In the genomic region with DNA sequence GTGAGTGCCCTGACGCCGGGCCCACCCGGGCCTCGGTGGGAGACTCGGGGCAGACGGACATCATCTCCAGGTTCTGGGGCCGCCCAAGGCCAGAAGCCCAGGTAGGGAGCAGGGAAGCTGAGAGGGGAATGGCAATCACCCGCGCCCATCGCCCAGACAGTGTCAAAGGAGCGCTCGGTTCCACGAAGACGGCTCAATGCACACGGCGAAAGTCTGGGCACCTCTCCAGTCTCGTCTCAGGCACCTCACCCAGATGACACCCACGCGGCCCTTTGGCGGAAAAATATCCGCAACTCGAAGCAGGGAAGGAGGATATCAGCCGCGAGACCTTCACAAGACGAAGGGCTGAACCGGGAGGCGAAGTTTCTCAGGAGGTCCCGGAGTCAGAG, we compare ENCODE assay signal across 8 cellular contexts. TPM values are rescaled to one million over a fixed set of nuclear protein-coding genes. Genes with fewer than 3 reads are reported as not detected.
DNase-seq lines count a peak whose midpoint lies in the region; ATAC-seq and TF ChIP-seq lines count a peak whose summit lies in the region.

No MANE protein-coding gene starts in this region.

- H3K4me2 ChIP-seq in fibroblast of lung (ENCODE audit: extremely low read depth, insufficient read depth, low read length) = peak overlapping the region; percentile 81
- peak overlapping the region; percentile 90 for H3K4me2 ChIP-seq in osteoblast (ENCODE audit: insufficient read depth, low read length)

- H3K9me3 ChIP-seq in fibroblast of lung (ENCODE audit: control insufficient read depth, insufficient read depth, low read depth, low read length) (no peaks in the 10 kb centered on the region), osteoblast (ENCODE audit: low read depth, low read length) (no peaks in the 10 kb centered on the region)

- no peaks in the 10 kb centered on the region for H3K9me3 Mint-ChIP-seq in activated CD4-positive, alpha-beta T cell treated with anti-CD3 and anti-CD28 coated beads, Interleukin-2, amount 10 ng/mL, durations not matched to agents 24 days and 14 days

- peak overlapping the region; percentile 88 for H3K4me3 Mint-ChIP-seq in activated CD4-positive, alpha-beta T cell treated with anti-CD3 and anti-CD28 coated beads, Interleukin-2, amount 10 ng/mL, durations not matched to agents 24 days and 14 days

- peak overlapping the region; percentile 26 for H3K27ac Mint-ChIP-seq in activated CD4-positive, alpha-beta T cell treated with anti-CD3 and anti-CD28 coated beads, Interleukin-2, amount 10 ng/mL, durations not matched to agents 24 days and 14 days

- peak overlapping the region; percentile 43 to 64 (median 56) for H3K4me3 ChIP-seq in fibroblast of lung (replicated peaks in 1 of 4; ENCODE audit: control extremely low read depth in 1 of 4, insufficient read depth in 1 of 4, low read depth in 3 of 4, low read length in 4 of 4)
- H3K4me3 ChIP-seq in osteoblast (ENCODE audit: insufficient read depth, low read length) = peak overlapping the region; percentile 74

- no peaks in the 10 kb centered on the region for H3K36me3 Mint-ChIP-seq in activated CD4-positive, alpha-beta T cell treated with anti-CD3 and anti-CD28 coated beads, Interleukin-2, amount 10 ng/mL, durations not matched to agents 24 days and 14 days (ENCODE audit: low read depth)

- intact Hi-C loops in activated CD4-positive, alpha-beta T cell treated with anti-CD3 and anti-CD28 coated beads, Interleukin-2, amount 10 ng/mL, durations not matched to agents 24 days and 14 days (cut with micrococcal nuclease) = loop anchor here (5.0 kb wide), 1 partner anchor 62 kb away; no protein-coding TSS in a partner anchor

- no peak overlapping the region for H3K27ac ChIP-seq in fibroblast of lung (ENCODE audit: insufficient read depth, low read length)
- no peak overlapping the region for H3K27ac ChIP-seq in osteoblast (ENCODE audit: low read depth, low read length)

- no peak overlapping the region for H3K9ac ChIP-seq in fibroblast of lung (ENCODE audit: insufficient read depth, low read length)

- H3K4me1 Mint-ChIP-seq in activated CD4-positive, alpha-beta T cell treated with anti-CD3 and anti-CD28 coated beads, Interleukin-2, amount 10 ng/mL, durations not matched to agents 24 days and 14 days = peaks cover 11% of the 10 kb centered on the region

- no peaks in the 10 kb centered on the region for H4K20me1 ChIP-seq in fibroblast of lung (ENCODE audit: control insufficient read depth, extremely low read depth, insufficient read depth, low read length)
- H4K20me1 ChIP-seq in osteoblast (ENCODE audit: insufficient read depth, low read length) = no peaks in the 10 kb centered on the region

- no peak for TF ChIP-seq CTCF in fibroblast of lung (conservative IDR thresholded peaks at IDR 0.05 in 1 of 2, IDR thresholded peaks at IDR 0.05 in 1 of 2; ENCODE audit: low read depth in 1 of 2, low read length in 2 of 2)
- no peak for TF ChIP-seq CTCF in osteoblast (IDR thresholded peaks at IDR 0.05; ENCODE audit: extremely low read depth, low read depth, low read length)

- peak; percentile 16 for ATAC-seq in GM21529 (IDR thresholded peaks at IDR 0.05; ENCODE audit: unreplicated experiment)
- no peak for ATAC-seq in HG02763 (IDR thresholded peaks at IDR 0.05; ENCODE audit: unreplicated experiment)
- ATAC-seq in HG03196 (IDR thresholded peaks at IDR 0.05; ENCODE audit: unreplicated experiment) = no peak
- ATAC-seq in GM21515 (IDR thresholded peaks at IDR 0.05; ENCODE audit: unreplicated experiment) = no peak
- ATAC-seq in GM18861 (IDR thresholded peaks at IDR 0.05; ENCODE audit: unreplicated experiment) = no peak

- DNase-seq in activated CD4-positive, alpha-beta T cell treated with anti-CD3 and anti-CD28 coated beads, Interleukin-2, amount 10 ng/mL, durations not matched to agents 24 days and 14 days = peak; percentile 66
- DNase-seq in fibroblast of lung (ENCODE audit: low read depth in 2 of 2) (peak; percentile 40 to 47), osteoblast (ENCODE audit: insufficient read length, low spot score, missing footprints) (no peak)

- peaks cover 13% of the 10 kb centered on the region for H3K27me3 ChIP-seq in fibroblast of lung (ENCODE audit: control insufficient read depth, insufficient read depth, low read length)
- peaks cover 51% of the 10 kb centered on the region for H3K27me3 ChIP-seq in osteoblast (ENCODE audit: insufficient read depth, low read length)

- H3K79me2 ChIP-seq in fibroblast of lung (ENCODE audit: control insufficient read depth, insufficient read depth, low read length) (no peaks in the 10 kb centered on the region), osteoblast (ENCODE audit: insufficient read depth, low read length) (no peaks in the 10 kb centered on the region)

- H2AFZ ChIP-seq in fibroblast of lung (ENCODE audit: low read length) (peak overlapping the region; percentile 18), osteoblast (ENCODE audit: low read length) (peak overlapping the region; percentile 74)

- H3K36me3 ChIP-seq in fibroblast of lung (ENCODE audit: control insufficient read depth, insufficient read depth, low read length) (no peaks in the 10 kb centered on the region), osteoblast (ENCODE audit: insufficient read depth, low read length) (no peaks in the 10 kb centered on the region)

- H3K4me1 ChIP-seq in fibroblast of lung (ENCODE audit: control insufficient read depth, extremely low read depth, insufficient read depth, low read length) (peaks cover 2% of the 10 kb centered on the region), osteoblast (ENCODE audit: insufficient read depth, low read length) (peaks cover 3% of the 10 kb centered on the region)

- peaks cover 70% of the 10 kb centered on the region for H3K27me3 Mint-ChIP-seq in activated CD4-positive, alpha-beta T cell treated with anti-CD3 and anti-CD28 coated beads, Interleukin-2, amount 10 ng/mL, durations not matched to agents 24 days and 14 days

RNA-seq across cellular contexts. Expression of gene IL17RD, which starts 0.9 kb away (rescaled TPM):
- total RNA-seq in activated CD4-positive, alpha-beta T cell treated with anti-CD3 and anti-CD28 coated beads, Interleukin-2, amount 10 ng/mL, durations not matched to agents 24 days and 14 days = 0.14 and 0.26 TPM in 2 replicates
- total RNA-seq in fibroblast of lung (1.8 and 2.1 TPM in 2 replicates), osteoblast (2.2 and 3.5 TPM in 2 replicates)
- polyA plus RNA-seq in fibroblast of lung = 0.60 and 3.1 TPM in 2 replicates
- 0.47 and 2.2 TPM in 2 replicates for polyA plus RNA-seq in fibroblast of lung (2012)
- 1.1 and 10.0 TPM in 2 replicates for polyA minus RNA-seq in fibroblast of lung (ENCODE audit: low replicate concordance)

RNA-seq across cellular contexts. Expression of gene HESX1, which starts 35.6 kb away (rescaled TPM):
- total RNA-seq in activated CD4-positive, alpha-beta T cell treated with anti-CD3 and anti-CD28 coated beads, Interleukin-2, amount 10 ng/mL, durations not matched to agents 24 days and 14 days = 0.24 and 0.63 TPM in 2 replicates
- total RNA-seq in fibroblast of lung (0.26 and 0.99 TPM in 2 replicates), osteoblast (0.29 and 0.72 TPM in 2 replicates)
- polyA plus RNA-seq in fibroblast of lung = 0.64 and 0.72 TPM in 2 replicates
- polyA plus RNA-seq in fibroblast of lung (2012) = 0.40 and 0.62 TPM in 2 replicates
- not detected in 2 replicates for polyA minus RNA-seq in fibroblast of lung (ENCODE audit: low replicate concordance)
